ENCODE assay signal across 26 cellular contexts in genomic region chr13:31881495-31881882, GRCh38.
"Had no signal": no experiment of that assay in that cellular context is flagged by ENCODE, and none has a peak within 500 bp of the region (broad histone marks: within the 10 kb centered on the region; RNA-seq: fewer than 3 reads in every experiment).

No MANE protein-coding gene starts in this region.

- H3K9me3 ChIP-seq: left lung, thoracic aorta, vagina had no signal

- H3K4me3 ChIP-seq: left lung, lung, skin epidermis, vagina had no signal

- DNase-seq: activated CD4-positive, alpha-beta T cell treated with anti-CD3 and anti-CD28 coated beads for 4 hours; activated CD4-positive, alpha-beta T cell treated with anti-CD3 and anti-CD28 coated beads, Interleukin-2, amount 50 U/mL, for 4 hours; activated CD4-positive, CD25-positive, alpha-beta regulatory T cell; activated effector memory CD4-positive, alpha-beta T cell treated with Interleukin-2 at 50 U/mL for 16 hours; activated naive CD4-positive, alpha-beta T cell treated with Interleukin-2 at 50 U/mL for 16 hours; activated naive CD8-positive, alpha-beta T cell treated with anti-CD3 and anti-CD28 coated beads for 36 hours; activated T-cell treated with anti-CD3 and anti-CD28 coated beads for 4 hours; activated T-cell treated with anti-CD3 and anti-CD28 coated beads, Interleukin-2, amount 50 U/mL, for 72 hours; brain microvascular endothelial cell; caudate nucleus; cortex of kidney; endodermal cell; left lung; mesendoderm; posterior cingulate gyrus; stimulated activated CD4-positive, alpha-beta T cell treated with anti-CD3 and anti-CD28 coated beads, Interleukin-12 subunit alpha, Interleukin-12 subunit beta, amount 100 ng/mL, for 4 hours; stimulated activated CD4-positive, alpha-beta T cell treated with anti-CD3 and anti-CD28 coated beads, Interleukin-4, amount 100 ng/mL, for 1 hour; stimulated activated naive CD8-positive, alpha-beta T cell treated with anti-CD3 and anti-CD28 coated beads, Interleukin-15, Interleukin-2, amounts not matched to agents 100 U/mL and 50 U/mL, for 24 hours; T-cell had no signal

- H3K9me3 Mint-ChIP-seq: activated naive CD8-positive, alpha-beta T cell treated with anti-CD3 and anti-CD28 coated beads for 36 hours; activated T-cell treated with anti-CD3 and anti-CD28 coated beads, Interleukin-2, amount 50 U/mL, for 72 hours; endodermal cell; natural killer cell treated with Interleukin-12 subunit alpha and Interleukin-12 subunit beta and Interleukin-15 and Interleukin-18, amount 100 ng/mL, for 72 hours; T-cell; T-helper 2 cell treated with Interferon-gamma antibody and Interleukin-4, amounts not matched to agents 5 μg/mL and 100 μg/mL, for 36 hours; type B pancreatic cell had no signal

- H3K4me3 Mint-ChIP-seq: activated naive CD8-positive, alpha-beta T cell treated with anti-CD3 and anti-CD28 coated beads for 36 hours; endodermal cell; natural killer cell treated with Interleukin-12 subunit alpha and Interleukin-12 subunit beta and Interleukin-15 and Interleukin-18, amount 100 ng/mL, for 72 hours; T-cell; T-helper 2 cell treated with Interferon-gamma antibody and Interleukin-4, amounts not matched to agents 5 μg/mL and 100 μg/mL, for 36 hours; type B pancreatic cell had no signal

- H3K27me3 ChIP-seq: brain microvascular endothelial cell, left lung, vagina had no signal

- H3K27me3 Mint-ChIP-seq: activated naive CD8-positive, alpha-beta T cell treated with anti-CD3 and anti-CD28 coated beads for 36 hours; natural killer cell treated with Interleukin-12 subunit alpha and Interleukin-12 subunit beta and Interleukin-15 and Interleukin-18, amount 100 ng/mL, for 72 hours had no signal

- H3K36me3 Mint-ChIP-seq: activated naive CD8-positive, alpha-beta T cell treated with anti-CD3 and anti-CD28 coated beads for 36 hours; natural killer cell treated with Interleukin-12 subunit alpha and Interleukin-12 subunit beta and Interleukin-15 and Interleukin-18, amount 100 ng/mL, for 72 hours; T-cell; type B pancreatic cell had no signal

- H3K27ac ChIP-seq: brain microvascular endothelial cell, left lung, skin epidermis, vagina had no signal

- H3K4me1 Mint-ChIP-seq: activated naive CD8-positive, alpha-beta T cell treated with anti-CD3 and anti-CD28 coated beads for 36 hours had no signal

- H3K36me3 ChIP-seq: brain microvascular endothelial cell, left lung, thoracic aorta, vagina had no signal

- H3K27ac Mint-ChIP-seq: activated naive CD8-positive, alpha-beta T cell treated with anti-CD3 and anti-CD28 coated beads for 36 hours; activated T-cell treated with anti-CD3 and anti-CD28 coated beads, Interleukin-2, amount 50 U/mL, for 72 hours; endodermal cell; natural killer cell treated with Interleukin-12 subunit alpha and Interleukin-12 subunit beta and Interleukin-15 and Interleukin-18, amount 100 ng/mL, for 72 hours; T-cell; T-helper 2 cell treated with Interferon-gamma antibody and Interleukin-4, amounts not matched to agents 5 μg/mL and 100 μg/mL, for 36 hours; type B pancreatic cell had no signal
